ENCODE assay signal across 8 cellular contexts in genomic region chr4:147943159-147943638, GRCh38.
A peak's percentile ranks its signal among the peaks of the same experiment; 100 is the strongest.
DNase-seq lines count a peak whose midpoint lies in the region; ATAC-seq, FAIRE-seq and TF ChIP-seq lines count a peak whose summit lies in the region.

No MANE protein-coding gene starts in this region.

- H3K27ac Mint-ChIP-seq in CD4-positive, alpha-beta T cell, result peak overlapping the region; percentile 25
- H3K27ac Mint-ChIP-seq in activated CD4-positive, alpha-beta memory T cell treated with anti-CD3 and anti-CD28 coated beads for 36 hours, result peak overlapping the region; percentile 2

- ATAC-seq in CD4-positive, alpha-beta T cell (ENCODE audit: poor library complexity), result peak; percentile 41
- ATAC-seq in HG03060 (IDR thresholded peaks at IDR 0.05; ENCODE audit: low read depth, unreplicated experiment), result peak; percentile 93
- no peak for ATAC-seq in pancreas
- no peak for ATAC-seq in body of pancreas

- peaks cover 28% of the 10 kb centered on the region for H3K4me1 Mint-ChIP-seq in CD4-positive, alpha-beta T cell (ENCODE audit: low read depth)
- H3K4me1 Mint-ChIP-seq in activated CD4-positive, alpha-beta memory T cell treated with anti-CD3 and anti-CD28 coated beads for 36 hours (ENCODE audit: low read depth), result peaks cover 26% of the 10 kb centered on the region

- no peaks in the 10 kb centered on the region for H3K9me3 Mint-ChIP-seq in CD4-positive, alpha-beta T cell
- H3K9me3 Mint-ChIP-seq in activated CD4-positive, alpha-beta memory T cell treated with anti-CD3 and anti-CD28 coated beads for 36 hours, result no peaks in the 10 kb centered on the region

- 91 to 93% methylated on average over 3 of the region's 3 CpGs for WGBS in pancreas, 2 donors
- 86 to 89% methylated on average over 3 of the region's 3 CpGs for WGBS in body of pancreas, 2 donors

- TF ChIP-seq CTCF in CD4-positive, alpha-beta T cell (IDR thresholded peaks at IDR 0.05), result no peak
- TF ChIP-seq CTCF in pancreas (IDR thresholded peaks at IDR 0.05), result no peak
- no peak for TF ChIP-seq CTCF in body of pancreas (IDR thresholded peaks at IDR 0.05)

- H3K36me3 ChIP-seq in pancreas (no peaks in the 10 kb centered on the region), body of pancreas (replicated peaks in 1 of 2; ENCODE audit: insufficient read depth in 1 of 2, low read depth in 2 of 2) (peaks cover 0 to 3% of the 10 kb centered on the region in 2 donors)

- POLR2A ChIA-PET in CD4-positive, alpha-beta T cell (lab: Charles Lee), result no interaction called here
- POLR2A ChIA-PET in activated CD4-positive, alpha-beta memory T cell treated with anti-CD3 and anti-CD28 coated beads for 36 hours (lab: Charles Lee), result no interaction called here

- H3K9me3 ChIP-seq in CD4-positive, alpha-beta T cell (ENCODE audit: control insufficient read depth, low read length), result no peaks in the 10 kb centered on the region
- H3K9me3 ChIP-seq in pancreas (no peaks in the 10 kb centered on the region), body of pancreas (no peaks in the 10 kb centered on the region)

- intact Hi-C loops in CD4-positive, alpha-beta T cell (cut with DNase I, micrococcal nuclease), result no loop called here
- intact Hi-C loops in activated CD4-positive, alpha-beta memory T cell treated with anti-CD3 and anti-CD28 coated beads for 36 hours (cut with micrococcal nuclease), result loop anchor here (1.0 to 5.0 kb wide), 4 partner anchors 38 to 792 kb away; partner anchors contain the start of gene NR3C2
- intact Hi-C loops in pancreas (cut with DNase I) (no loop called here), body of pancreas (cut with DNase I) (no loop called here)

- TF ChIP-seq POLR2A in body of pancreas (IDR thresholded peaks at IDR 0.05), result no peak

- H3K4me1 ChIP-seq in pancreas, result no peaks in the 10 kb centered on the region
- peaks cover 7% of the 10 kb centered on the region for H3K4me1 ChIP-seq in body of pancreas

- H3K4me3 ChIP-seq in pancreas, result no peak overlapping the region
- no peak overlapping the region for H3K4me3 ChIP-seq in body of pancreas

- H3K27ac ChIP-seq in CD4-positive, alpha-beta T cell (ENCODE audit: low read depth, low read length), result no peak overlapping the region
- no peak overlapping the region for H3K27ac ChIP-seq in pancreas
- no peak overlapping the region for H3K27ac ChIP-seq in body of pancreas

- FAIRE-seq in pancreas (lab: Jason Lieb, UNC), result no peak

- CTCF ChIA-PET in CD4-positive, alpha-beta T cell (lab: Charles Lee), result no interaction called here
- CTCF ChIA-PET in activated CD4-positive, alpha-beta memory T cell treated with anti-CD3 and anti-CD28 coated beads for 36 hours (lab: Charles Lee), result interaction anchor here (0.5 to 1.8 kb wide), 2 partner anchors 114 to 260 kb away, joined by 3 to 7 read pairs; no protein-coding TSS in a partner anchor

- no peak for DNase-seq in CD4-positive, alpha-beta T cell
- DNase-seq in GM19240 (ENCODE audit: insufficient read length, low spot score) (peak; percentile 23), LoVo (ENCODE audit: low spot score) (no peak), pancreas (no peak), body of pancreas (no peak)
- DNase-seq in activated CD4-positive, alpha-beta memory T cell treated with anti-CD3 and anti-CD28 coated beads for 36 hours, result no peak
- no peak for DNase-seq in activated CD4-positive, CD25-positive, alpha-beta regulatory T cell (lab: John Stamatoyannopoulos, UW)

- H3K27me3 ChIP-seq in CD4-positive, alpha-beta T cell (ENCODE audit: control insufficient read depth, insufficient read depth, low read length), result no peaks in the 10 kb centered on the region
- H3K27me3 ChIP-seq in pancreas, result no peaks in the 10 kb centered on the region
- no peaks in the 10 kb centered on the region for H3K27me3 ChIP-seq in body of pancreas

- H3K4me3 Mint-ChIP-seq in CD4-positive, alpha-beta T cell, result peak overlapping the region; percentile 18
- H3K4me3 Mint-ChIP-seq in activated CD4-positive, alpha-beta memory T cell treated with anti-CD3 and anti-CD28 coated beads for 36 hours, result no peak overlapping the region

- peaks cover 22% of the 10 kb centered on the region for H3K36me3 Mint-ChIP-seq in CD4-positive, alpha-beta T cell (ENCODE audit: low read depth)
- H3K36me3 Mint-ChIP-seq in activated CD4-positive, alpha-beta memory T cell treated with anti-CD3 and anti-CD28 coated beads for 36 hours, result peaks cover 13% of the 10 kb centered on the region

- H3K27me3 Mint-ChIP-seq in CD4-positive, alpha-beta T cell, result no peaks in the 10 kb centered on the region
- H3K27me3 Mint-ChIP-seq in activated CD4-positive, alpha-beta memory T cell treated with anti-CD3 and anti-CD28 coated beads for 36 hours, result no peaks in the 10 kb centered on the region

Comparison
In these comparisons a context has a peak if more than half of its experiments do, and no peak if none do; other contexts are left out.
1. ATAC-seq: peak in CD4-positive, alpha-beta T cell (single experiment) and HG03060 (single experiment); none in pancreas (0 of 4) and body of pancreas (single experiment).